In the genomic region with DNA sequence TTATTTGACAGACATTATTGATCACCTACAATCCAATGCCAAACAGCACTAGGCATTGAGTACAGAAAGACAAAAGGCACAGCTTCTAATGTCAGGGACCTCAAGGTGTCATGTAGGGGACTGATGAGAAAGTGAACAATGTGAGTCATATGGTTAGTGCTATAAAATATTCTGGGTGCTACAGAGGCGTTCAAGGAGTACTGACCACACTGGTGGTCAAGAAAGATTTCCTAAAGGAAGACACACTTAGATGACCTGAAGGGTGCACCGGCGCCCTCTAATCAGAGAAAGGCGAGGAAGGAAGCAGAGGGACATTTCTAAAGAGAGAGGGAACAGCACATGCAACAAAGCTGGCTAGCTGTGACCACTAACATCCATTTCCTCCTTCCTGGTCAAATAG, we compare ENCODE assay signal across 2 cellular contexts.
TF ChIP-seq lines count a peak whose summit lies in the region.

No MANE protein-coding gene starts in this region.

TF ChIP-seq in IMR-90, 13 proteins besides CTCF, POLR2A, EP300 and RAD21:
- TF ChIP-seq MAFK (IDR thresholded peaks at IDR 0.05; ENCODE audit: low read depth, low read length) (no peak), NFE2L2 (IDR thresholded peaks at IDR 0.05; ENCODE audit: low read depth, low read length) (no peak), MAZ (IDR thresholded peaks at IDR 0.05; ENCODE audit: borderline replicate concordance, low read depth, low read length) (no peak), CEBPB (IDR thresholded peaks at IDR 0.05; ENCODE audit: low read depth, low read length) (no peak), BHLHE40 (IDR thresholded peaks at IDR 0.05; ENCODE audit: low read depth, low read length) (no peak), CHD1 (IDR thresholded peaks at IDR 0.05; ENCODE audit: low read depth, low read length) (no peak), RCOR1 (IDR thresholded peaks at IDR 0.05; ENCODE audit: insufficient replicate concordance, low read length) (no peak), RFX5 (IDR thresholded peaks at IDR 0.05; ENCODE audit: low read depth, low read length) (no peak), SMC3 (IDR thresholded peaks at IDR 0.05; ENCODE audit: low read depth, low read length) (no peak), FOS (IDR thresholded peaks at IDR 0.05; ENCODE audit: low read depth, low read length) (no peak), MXI1 (IDR thresholded peaks at IDR 0.05; ENCODE audit: borderline replicate concordance, low read depth, low read length) (no peak)
- TF ChIP-seq, protein P1, sequence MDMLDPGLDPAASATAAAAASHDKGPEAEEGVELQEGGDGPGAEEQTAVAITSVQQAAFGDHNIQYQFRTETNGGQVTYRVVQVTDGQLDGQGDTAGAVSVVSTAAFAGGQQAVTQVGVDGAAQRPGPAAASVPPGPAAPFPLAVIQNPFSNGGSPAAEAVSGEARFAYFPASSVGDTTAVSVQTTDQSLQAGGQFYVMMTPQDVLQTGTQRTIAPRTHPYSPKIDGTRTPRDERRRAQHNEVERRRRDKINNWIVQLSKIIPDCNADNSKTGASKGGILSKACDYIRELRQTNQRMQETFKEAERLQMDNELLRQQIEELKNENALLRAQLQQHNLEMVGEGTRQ (IDR thresholded peaks at IDR 0.05; ENCODE audit: low read depth, low read length), result no peak
- TF ChIP-seq, protein P2, sequence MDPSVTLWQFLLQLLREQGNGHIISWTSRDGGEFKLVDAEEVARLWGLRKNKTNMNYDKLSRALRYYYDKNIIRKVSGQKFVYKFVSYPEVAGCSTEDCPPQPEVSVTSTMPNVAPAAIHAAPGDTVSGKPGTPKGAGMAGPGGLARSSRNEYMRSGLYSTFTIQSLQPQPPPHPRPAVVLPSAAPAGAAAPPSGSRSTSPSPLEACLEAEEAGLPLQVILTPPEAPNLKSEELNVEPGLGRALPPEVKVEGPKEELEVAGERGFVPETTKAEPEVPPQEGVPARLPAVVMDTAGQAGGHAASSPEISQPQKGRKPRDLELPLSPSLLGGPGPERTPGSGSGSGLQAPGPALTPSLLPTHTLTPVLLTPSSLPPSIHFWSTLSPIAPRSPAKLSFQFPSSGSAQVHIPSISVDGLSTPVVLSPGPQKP (IDR thresholded peaks at IDR 0.05; ENCODE audit: borderline replicate concordance, low read depth, low read length), result no peak

TF ChIP-seq in WTC11, 78 proteins besides CTCF, POLR2A, EP300 and RAD21:
- TF ChIP-seq TEAD4 (CRISPR knock-in tag; IDR thresholded peaks at IDR 0.05) (no peak), KAT7 (CRISPR knock-in tag; IDR thresholded peaks at IDR 0.05; ENCODE audit: borderline replicate concordance) (no peak), JUN (CRISPR knock-in tag; IDR thresholded peaks at IDR 0.05) (no peak), USF1 (CRISPR knock-in tag; IDR thresholded peaks at IDR 0.05) (no peak), NR1H2 (CRISPR knock-in tag; IDR thresholded peaks at IDR 0.05) (no peak), EMX1 (CRISPR knock-in tag; IDR thresholded peaks at IDR 0.05) (no peak), ZNF416 (CRISPR knock-in tag; IDR thresholded peaks at IDR 0.05) (no peak)
- TF ChIP-seq, protein P3, sequence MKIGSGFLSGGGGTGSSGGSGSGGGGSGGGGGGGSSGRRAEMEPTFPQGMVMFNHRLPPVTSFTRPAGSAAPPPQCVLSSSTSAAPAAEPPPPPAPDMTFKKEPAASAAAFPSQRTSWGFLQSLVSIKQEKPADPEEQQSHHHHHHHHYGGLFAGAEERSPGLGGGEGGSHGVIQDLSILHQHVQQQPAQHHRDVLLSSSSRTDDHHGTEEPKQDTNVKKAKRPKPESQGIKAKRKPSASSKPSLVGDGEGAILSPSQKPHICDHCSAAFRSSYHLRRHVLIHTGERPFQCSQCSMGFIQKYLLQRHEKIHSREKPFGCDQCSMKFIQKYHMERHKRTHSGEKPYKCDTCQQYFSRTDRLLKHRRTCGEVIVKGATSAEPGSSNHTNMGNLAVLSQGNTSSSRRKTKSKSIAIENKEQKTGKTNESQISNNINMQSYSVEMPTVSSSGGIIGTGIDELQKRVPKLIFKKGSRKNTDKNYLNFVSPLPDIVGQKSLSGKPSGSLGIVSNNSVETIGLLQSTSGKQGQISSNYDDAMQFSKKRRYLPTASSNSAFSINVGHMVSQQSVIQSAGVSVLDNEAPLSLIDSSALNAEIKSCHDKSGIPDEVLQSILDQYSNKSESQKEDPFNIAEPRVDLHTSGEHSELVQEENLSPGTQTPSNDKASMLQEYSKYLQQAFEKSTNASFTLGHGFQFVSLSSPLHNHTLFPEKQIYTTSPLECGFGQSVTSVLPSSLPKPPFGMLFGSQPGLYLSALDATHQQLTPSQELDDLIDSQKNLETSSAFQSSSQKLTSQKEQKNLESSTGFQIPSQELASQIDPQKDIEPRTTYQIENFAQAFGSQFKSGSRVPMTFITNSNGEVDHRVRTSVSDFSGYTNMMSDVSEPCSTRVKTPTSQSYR (CRISPR knock-in tag; IDR thresholded peaks at IDR 0.05), result no peak
- TF ChIP-seq, protein P4, sequence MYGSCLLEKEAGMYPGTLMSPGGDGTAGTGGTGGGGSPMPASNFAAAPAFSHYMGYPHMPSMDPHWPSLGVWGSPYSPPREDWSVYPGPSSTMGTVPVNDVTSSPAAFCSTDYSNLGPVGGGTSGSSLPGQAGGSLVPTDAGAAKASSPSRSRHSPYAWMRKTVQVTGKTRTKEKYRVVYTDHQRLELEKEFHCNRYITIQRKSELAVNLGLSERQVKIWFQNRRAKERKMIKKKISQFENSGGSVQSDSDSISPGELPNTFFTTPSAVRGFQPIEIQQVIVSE (CRISPR knock-in tag; IDR thresholded peaks at IDR 0.05; ENCODE audit: borderline replicate concordance), result no peak
- TF ChIP-seq, protein P5, sequence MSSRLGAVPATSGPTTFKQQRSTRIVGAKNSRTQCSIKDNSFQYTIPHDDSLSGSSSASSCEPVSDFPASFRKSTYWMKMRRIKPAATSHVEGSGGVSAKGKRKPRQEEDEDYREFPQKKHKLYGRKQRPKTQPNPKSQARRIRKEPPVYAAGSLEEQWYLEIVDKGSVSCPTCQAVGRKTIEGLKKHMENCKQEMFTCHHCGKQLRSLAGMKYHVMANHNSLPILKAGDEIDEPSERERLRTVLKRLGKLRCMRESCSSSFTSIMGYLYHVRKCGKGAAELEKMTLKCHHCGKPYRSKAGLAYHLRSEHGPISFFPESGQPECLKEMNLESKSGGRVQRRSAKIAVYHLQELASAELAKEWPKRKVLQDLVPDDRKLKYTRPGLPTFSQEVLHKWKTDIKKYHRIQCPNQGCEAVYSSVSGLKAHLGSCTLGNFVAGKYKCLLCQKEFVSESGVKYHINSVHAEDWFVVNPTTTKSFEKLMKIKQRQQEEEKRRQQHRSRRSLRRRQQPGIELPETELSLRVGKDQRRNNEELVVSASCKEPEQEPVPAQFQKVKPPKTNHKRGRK (CRISPR knock-in tag; IDR thresholded peaks at IDR 0.05; ENCODE audit: borderline replicate concordance), result no peak
